Comparison of ENCODE assay signal across 11 cellular contexts in the genomic region with DNA sequence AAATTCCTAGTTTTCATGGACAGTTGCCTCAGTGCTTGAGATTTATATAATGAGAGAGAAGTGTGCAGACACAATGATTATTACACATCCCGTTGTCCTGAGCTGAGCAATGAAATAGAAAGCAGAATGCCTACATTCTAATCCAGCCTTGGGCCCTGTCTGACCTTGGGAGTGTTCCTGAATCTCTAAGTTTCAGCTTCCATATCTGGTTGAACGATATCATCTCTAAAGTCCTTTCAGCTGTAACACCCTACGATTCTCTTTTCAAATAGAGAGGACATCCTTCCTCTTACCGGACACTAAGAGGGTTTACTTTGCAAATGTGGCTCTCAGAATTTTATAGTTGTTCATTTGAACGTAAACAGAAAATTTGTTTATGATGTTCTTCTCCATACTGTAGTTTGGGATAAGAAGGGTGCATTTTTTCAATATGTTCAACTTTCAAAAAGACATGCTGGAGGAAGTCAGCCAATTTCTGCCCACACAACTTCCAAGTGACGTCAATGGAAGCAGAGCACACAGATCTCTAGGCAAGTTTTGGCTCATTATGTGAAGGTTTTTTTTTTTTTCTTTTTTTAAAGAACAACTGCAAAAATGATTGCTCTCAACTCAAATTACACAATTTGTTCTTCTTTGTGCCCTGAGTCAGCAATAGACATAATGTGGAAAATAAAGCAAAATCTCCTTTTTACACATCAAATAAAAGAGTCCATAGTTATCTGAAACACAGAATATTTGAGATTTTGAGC. TPM values are rescaled to one million over a fixed set of nuclear protein-coding genes. Genes with fewer than 3 reads are reported as not detected.
A peak's percentile ranks its signal among the peaks of the same experiment; 100 is the strongest.
DNase-seq lines count a peak whose midpoint lies in the region; ATAC-seq and TF ChIP-seq lines count a peak whose summit lies in the region.
"Had no signal": no experiment of that assay in that cellular context is flagged by ENCODE, and none has a peak within 500 bp of the region (broad histone marks: within the 10 kb centered on the region; RNA-seq: fewer than 3 reads in every experiment).

No MANE protein-coding gene starts in this region.

- H3K27ac ChIP-seq in coronary artery (peak overlapping the region; percentile 57 to 81), thyroid gland (peak overlapping the region; percentile 70 to 86 (median 70))
- H3K27ac ChIP-seq: KMS-11 had no signal

- TF ChIP-seq POLR2A in thyroid gland (IDR thresholded peaks at IDR 0.05) = no peak

- no peaks in the 10 kb centered on the region for H3K27me3 Mint-ChIP-seq in activated CD8-positive, alpha-beta T cell treated with anti-CD3 and anti-CD28 coated beads for 36 hours
- H3K27me3 Mint-ChIP-seq in activated CD8-positive, alpha-beta T cell treated with anti-CD3 and anti-CD28 coated beads, Interleukin-2, amount 10 ng/mL, durations not matched to agents 7 days and 5 days (ENCODE audit: low read depth) = no peaks in the 10 kb centered on the region
- H3K27me3 Mint-ChIP-seq in mesothelial cell of epicardium (ENCODE audit: low read depth) = no peaks in the 10 kb centered on the region

- ATAC-seq in activated CD8-positive, alpha-beta T cell treated with anti-CD3 and anti-CD28 coated beads for 36 hours = peak; percentile 48
- ATAC-seq in activated CD8-positive, alpha-beta T cell treated with anti-CD3 and anti-CD28 coated beads, Interleukin-2, amount 10 ng/mL, durations not matched to agents 7 days and 5 days = no peak
- ATAC-seq in GM18907 (IDR thresholded peaks at IDR 0.05; ENCODE audit: unreplicated experiment) = no peak
- no peak for ATAC-seq in GM21381 (IDR thresholded peaks at IDR 0.05; ENCODE audit: unreplicated experiment)

- H3K4me1 Mint-ChIP-seq in activated CD8-positive, alpha-beta T cell treated with anti-CD3 and anti-CD28 coated beads for 36 hours (ENCODE audit: low read depth) = peaks cover 32% of the 10 kb centered on the region
- peaks cover 16% of the 10 kb centered on the region for H3K4me1 Mint-ChIP-seq in activated CD8-positive, alpha-beta T cell treated with anti-CD3 and anti-CD28 coated beads, Interleukin-2, amount 10 ng/mL, durations not matched to agents 7 days and 5 days (ENCODE audit: low read depth)
- peaks cover 15% of the 10 kb centered on the region for H3K4me1 Mint-ChIP-seq in mesothelial cell of epicardium

- peak overlapping the region; percentile 56 for H3K4me3 ChIP-seq in coronary artery
- no peak overlapping the region for H3K4me3 ChIP-seq in thyroid gland (replicated peaks in 1 of 3)
- no peak overlapping the region for H3K4me3 ChIP-seq in H7 (ENCODE audit: insufficient read depth, low read depth, low read length)

- peaks cover 29 to 35% of the 10 kb centered on the region in 2 donors for H3K4me1 ChIP-seq in thyroid gland

- no peak overlapping the region for H3K4me3 Mint-ChIP-seq in activated CD8-positive, alpha-beta T cell treated with anti-CD3 and anti-CD28 coated beads for 36 hours
- no peak overlapping the region for H3K4me3 Mint-ChIP-seq in activated CD8-positive, alpha-beta T cell treated with anti-CD3 and anti-CD28 coated beads, Interleukin-2, amount 10 ng/mL, durations not matched to agents 7 days and 5 days
- no peak overlapping the region for H3K4me3 Mint-ChIP-seq in mesothelial cell of epicardium

- 31 to 32% methylated on average over 6 of the region's 6 CpGs for WGBS in thyroid gland, 2 donors

- H3K36me3 ChIP-seq in thyroid gland (no peaks in the 10 kb centered on the region), H7 (replicated peaks; ENCODE audit: control insufficient read depth, insufficient read depth, low read length) (no peaks in the 10 kb centered on the region)

- peak; percentile 50 for DNase-seq in activated CD8-positive, alpha-beta T cell treated with anti-CD3 and anti-CD28 coated beads for 36 hours
- no peak for DNase-seq in activated CD8-positive, alpha-beta T cell treated with anti-CD3 and anti-CD28 coated beads, Interleukin-2, amount 10 ng/mL, durations not matched to agents 7 days and 5 days
- DNase-seq in coronary artery (ENCODE audit: low spot score) (no peak), mesothelial cell of epicardium (ENCODE audit: low spot score in 2 of 2, unreplicated experiment in 2 of 2) (no peak), thyroid gland (peak; percentile 34 to 40), H7 (no peak)
- DNase-seq: activated CD8-positive, alpha-beta memory T cell treated with anti-CD3 and anti-CD28 coated beads, Interleukin-2, amount 50 U/mL, for 48 hours; AML-193 had no signal

- no peaks in the 10 kb centered on the region for H3K27me3 ChIP-seq in thyroid gland
- no peaks in the 10 kb centered on the region for H3K27me3 ChIP-seq in H7 (ENCODE audit: control insufficient read depth, insufficient read depth, low read length)

- H3K9me3 ChIP-seq in thyroid gland = no peaks in the 10 kb centered on the region

- TF ChIP-seq CTCF in activated CD8-positive, alpha-beta T cell treated with anti-CD3 and anti-CD28 coated beads for 36 hours (IDR thresholded peaks at IDR 0.05) = no peak
- TF ChIP-seq CTCF in coronary artery (IDR thresholded peaks at IDR 0.05) (no peak), mesothelial cell of epicardium (IDR thresholded peaks at IDR 0.05; ENCODE audit: unreplicated experiment) (no peak), thyroid gland (IDR thresholded peaks at IDR 0.05) (no peak)

- intact Hi-C loops in activated CD8-positive, alpha-beta T cell treated with anti-CD3 and anti-CD28 coated beads for 36 hours (cut with micrococcal nuclease) = loop anchor here (10.0 kb wide), 1 partner anchor 227 kb away; no protein-coding TSS in a partner anchor
- intact Hi-C loops in thyroid gland (cut with DNase I) = no loop called here

- peaks cover 2% of the 10 kb centered on the region for H3K9me3 Mint-ChIP-seq in activated CD8-positive, alpha-beta T cell treated with anti-CD3 and anti-CD28 coated beads for 36 hours
- no peaks in the 10 kb centered on the region for H3K9me3 Mint-ChIP-seq in activated CD8-positive, alpha-beta T cell treated with anti-CD3 and anti-CD28 coated beads, Interleukin-2, amount 10 ng/mL, durations not matched to agents 7 days and 5 days (ENCODE audit: insufficient read depth)
- peaks cover under 1% of the 10 kb centered on the region for H3K9me3 Mint-ChIP-seq in mesothelial cell of epicardium

- H3K27ac Mint-ChIP-seq in activated CD8-positive, alpha-beta T cell treated with anti-CD3 and anti-CD28 coated beads for 36 hours = peak overlapping the region; percentile 17
- H3K27ac Mint-ChIP-seq in activated CD8-positive, alpha-beta T cell treated with anti-CD3 and anti-CD28 coated beads, Interleukin-2, amount 10 ng/mL, durations not matched to agents 7 days and 5 days = no peak overlapping the region
- H3K27ac Mint-ChIP-seq in mesothelial cell of epicardium = peak overlapping the region; percentile 71

- POLR2A ChIA-PET in activated CD8-positive, alpha-beta T cell treated with anti-CD3 and anti-CD28 coated beads for 36 hours (lab: Charles Lee) = interaction anchor here (0.7 to 1.0 kb wide), 2 partner anchors 19 to 211 kb away, joined by 3 to 4 read pairs; no protein-coding TSS in a partner anchor
- POLR2A ChIA-PET in activated CD8-positive, alpha-beta T cell treated with anti-CD3 and anti-CD28 coated beads, Interleukin-2, amount 10 ng/mL, durations not matched to agents 7 days and 5 days (lab: Charles Lee) = no interaction called here

- peaks cover 3% of the 10 kb centered on the region for H3K36me3 Mint-ChIP-seq in activated CD8-positive, alpha-beta T cell treated with anti-CD3 and anti-CD28 coated beads for 36 hours (ENCODE audit: low read depth)
- H3K36me3 Mint-ChIP-seq in activated CD8-positive, alpha-beta T cell treated with anti-CD3 and anti-CD28 coated beads, Interleukin-2, amount 10 ng/mL, durations not matched to agents 7 days and 5 days (ENCODE audit: low read depth) = no peaks in the 10 kb centered on the region
- H3K36me3 Mint-ChIP-seq in mesothelial cell of epicardium = no peaks in the 10 kb centered on the region

- CTCF ChIA-PET in activated CD8-positive, alpha-beta T cell treated with anti-CD3 and anti-CD28 coated beads for 36 hours (lab: Charles Lee) = interaction anchor here (1.1 to 2.9 kb wide), 4 partner anchors 9 to 366 kb away, joined by 3 to 29 read pairs (median 4); no protein-coding TSS in a partner anchor
- CTCF ChIA-PET in activated CD8-positive, alpha-beta T cell treated with anti-CD3 and anti-CD28 coated beads, Interleukin-2, amount 10 ng/mL, durations not matched to agents 7 days and 5 days (lab: Charles Lee) = interaction anchor here (1.2 to 3.2 kb wide), 3 partner anchors 8 to 366 kb away, joined by 3 to 21 read pairs (median 3); no protein-coding TSS in a partner anchor

RNA-seq across cellular contexts. Expression of gene PDE7B, which starts 50.4 kb away (rescaled TPM):
- total RNA-seq in activated CD8-positive, alpha-beta T cell treated with anti-CD3 and anti-CD28 coated beads for 36 hours = under 1 TPM; 0.58 to 0.68 TPM
- total RNA-seq in activated CD8-positive, alpha-beta T cell treated with anti-CD3 and anti-CD28 coated beads, Interleukin-2, amount 10 ng/mL, durations not matched to agents 7 days and 5 days = under 1 TPM; 0.29 to 0.34 TPM
- total RNA-seq in mesothelial cell of epicardium = 15.9 to 18.2 TPM (median 16.5 TPM) in 3 replicates
- 10 to 100 TPM in 1 of 4 donors, 1 to 10 TPM in 3; 7.8 to 13.7 (median 8.6) TPM for total RNA-seq in thyroid gland
- not detected in 2 replicates for total RNA-seq in H7 (2014; rRNA removed; shearing (Covaris generic))

Comparison
In these comparisons a context has a peak if more than half of its experiments do, and no peak if none do; other contexts are left out.
1. DNase-seq: peak in activated CD8-positive, alpha-beta T cell treated with anti-CD3 and anti-CD28 coated beads for 36 hours (single experiment) and thyroid gland (2 of 2); none in activated CD8-positive, alpha-beta T cell treated with anti-CD3 and anti-CD28 coated beads, Interleukin-2, amount 10 ng/mL, durations not matched to agents 7 days and 5 days (single experiment), coronary artery (single experiment), mesothelial cell of epicardium (0 of 2) and H7 (single experiment).